ENCODE assay signal across 1 cellular context in the genomic region with DNA sequence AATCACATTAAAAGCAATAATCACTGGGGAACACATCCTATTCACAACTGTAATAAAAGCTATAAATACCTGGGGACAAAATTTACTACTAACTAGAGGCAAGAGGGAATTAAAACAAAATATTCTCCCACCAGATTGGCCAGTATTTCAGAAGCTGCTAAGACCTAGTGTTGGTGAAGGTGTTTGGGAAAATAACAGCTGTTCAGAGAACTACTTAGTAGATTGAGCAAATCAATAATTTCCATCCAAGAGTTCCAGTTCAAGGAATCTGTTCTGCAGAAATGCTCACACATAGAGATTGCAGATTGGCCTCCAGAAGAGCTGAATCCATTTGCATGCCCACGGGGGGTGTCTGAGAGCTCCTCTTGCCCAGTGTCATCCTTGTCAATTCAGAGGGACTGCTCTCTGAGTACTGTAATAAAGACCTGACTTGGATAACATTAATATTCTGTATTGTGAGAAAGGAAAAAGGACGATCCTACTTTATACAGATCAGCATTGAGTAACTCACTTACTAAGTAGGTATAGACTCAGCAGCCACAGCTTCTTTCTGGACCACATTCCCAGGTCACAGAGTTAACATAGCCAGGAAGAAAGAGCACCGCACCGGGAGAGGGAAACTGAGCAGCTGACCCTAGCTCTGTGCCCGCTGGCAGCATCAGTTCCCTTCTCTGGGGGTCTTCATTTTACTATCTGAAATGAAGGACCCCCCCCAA.
TF ChIP-seq lines count a peak whose summit lies in the region.

No MANE protein-coding gene starts in this region.

TF ChIP-seq in IMR-90, 13 proteins besides CTCF, POLR2A, EP300 and RAD21:
- TF ChIP-seq MXI1 (IDR thresholded peaks at IDR 0.05; ENCODE audit: borderline replicate concordance, low read depth, low read length) (no peak), CEBPB (IDR thresholded peaks at IDR 0.05; ENCODE audit: low read depth, low read length) (no peak), RCOR1 (IDR thresholded peaks at IDR 0.05; ENCODE audit: insufficient replicate concordance, low read length) (no peak), MAFK (IDR thresholded peaks at IDR 0.05; ENCODE audit: low read depth, low read length) (no peak), BHLHE40 (IDR thresholded peaks at IDR 0.05; ENCODE audit: low read depth, low read length) (no peak), MAZ (IDR thresholded peaks at IDR 0.05; ENCODE audit: borderline replicate concordance, low read depth, low read length) (no peak), NFE2L2 (IDR thresholded peaks at IDR 0.05; ENCODE audit: low read depth, low read length) (no peak), SMC3 (IDR thresholded peaks at IDR 0.05; ENCODE audit: low read depth, low read length) (no peak), CHD1 (IDR thresholded peaks at IDR 0.05; ENCODE audit: low read depth, low read length) (no peak), FOS (IDR thresholded peaks at IDR 0.05; ENCODE audit: low read depth, low read length) (no peak), RFX5 (IDR thresholded peaks at IDR 0.05; ENCODE audit: low read depth, low read length) (no peak)
- TF ChIP-seq, protein P1, sequence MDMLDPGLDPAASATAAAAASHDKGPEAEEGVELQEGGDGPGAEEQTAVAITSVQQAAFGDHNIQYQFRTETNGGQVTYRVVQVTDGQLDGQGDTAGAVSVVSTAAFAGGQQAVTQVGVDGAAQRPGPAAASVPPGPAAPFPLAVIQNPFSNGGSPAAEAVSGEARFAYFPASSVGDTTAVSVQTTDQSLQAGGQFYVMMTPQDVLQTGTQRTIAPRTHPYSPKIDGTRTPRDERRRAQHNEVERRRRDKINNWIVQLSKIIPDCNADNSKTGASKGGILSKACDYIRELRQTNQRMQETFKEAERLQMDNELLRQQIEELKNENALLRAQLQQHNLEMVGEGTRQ (IDR thresholded peaks at IDR 0.05; ENCODE audit: low read depth, low read length) = no peak
- TF ChIP-seq, protein P2, sequence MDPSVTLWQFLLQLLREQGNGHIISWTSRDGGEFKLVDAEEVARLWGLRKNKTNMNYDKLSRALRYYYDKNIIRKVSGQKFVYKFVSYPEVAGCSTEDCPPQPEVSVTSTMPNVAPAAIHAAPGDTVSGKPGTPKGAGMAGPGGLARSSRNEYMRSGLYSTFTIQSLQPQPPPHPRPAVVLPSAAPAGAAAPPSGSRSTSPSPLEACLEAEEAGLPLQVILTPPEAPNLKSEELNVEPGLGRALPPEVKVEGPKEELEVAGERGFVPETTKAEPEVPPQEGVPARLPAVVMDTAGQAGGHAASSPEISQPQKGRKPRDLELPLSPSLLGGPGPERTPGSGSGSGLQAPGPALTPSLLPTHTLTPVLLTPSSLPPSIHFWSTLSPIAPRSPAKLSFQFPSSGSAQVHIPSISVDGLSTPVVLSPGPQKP (IDR thresholded peaks at IDR 0.05; ENCODE audit: borderline replicate concordance, low read depth, low read length) = no peak
